Comparison of ENCODE assay signal across 3 cellular contexts in the genomic region with DNA sequence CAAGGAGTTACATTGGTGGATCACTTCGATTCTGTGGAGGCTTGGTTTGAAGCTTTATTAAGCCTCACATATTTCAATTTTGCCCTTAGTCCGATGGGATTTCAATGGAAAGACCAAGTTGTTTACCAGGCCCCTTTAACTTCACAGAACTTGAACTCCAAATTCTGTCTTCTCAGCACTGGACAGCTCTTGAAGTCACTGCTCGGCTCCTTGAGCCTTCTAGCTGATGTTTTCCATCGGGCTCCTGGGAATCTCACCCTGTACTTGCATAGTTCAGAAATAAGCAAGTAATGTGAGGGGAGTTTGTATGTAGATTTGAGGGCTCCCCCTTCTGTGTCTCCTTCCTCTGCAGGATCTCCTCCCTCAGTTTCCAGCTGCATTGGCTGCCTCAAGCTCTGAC.
TF ChIP-seq lines count a peak whose summit lies in the region.

No MANE protein-coding gene starts in this region.

TF ChIP-seq in A549, 52 proteins besides CTCF, POLR2A, EP300 and RAD21:
- no peak for TF ChIP-seq FOSB (CRISPR knock-in tag; IDR thresholded peaks at IDR 0.05)
- TF ChIP-seq, protein P1, sequence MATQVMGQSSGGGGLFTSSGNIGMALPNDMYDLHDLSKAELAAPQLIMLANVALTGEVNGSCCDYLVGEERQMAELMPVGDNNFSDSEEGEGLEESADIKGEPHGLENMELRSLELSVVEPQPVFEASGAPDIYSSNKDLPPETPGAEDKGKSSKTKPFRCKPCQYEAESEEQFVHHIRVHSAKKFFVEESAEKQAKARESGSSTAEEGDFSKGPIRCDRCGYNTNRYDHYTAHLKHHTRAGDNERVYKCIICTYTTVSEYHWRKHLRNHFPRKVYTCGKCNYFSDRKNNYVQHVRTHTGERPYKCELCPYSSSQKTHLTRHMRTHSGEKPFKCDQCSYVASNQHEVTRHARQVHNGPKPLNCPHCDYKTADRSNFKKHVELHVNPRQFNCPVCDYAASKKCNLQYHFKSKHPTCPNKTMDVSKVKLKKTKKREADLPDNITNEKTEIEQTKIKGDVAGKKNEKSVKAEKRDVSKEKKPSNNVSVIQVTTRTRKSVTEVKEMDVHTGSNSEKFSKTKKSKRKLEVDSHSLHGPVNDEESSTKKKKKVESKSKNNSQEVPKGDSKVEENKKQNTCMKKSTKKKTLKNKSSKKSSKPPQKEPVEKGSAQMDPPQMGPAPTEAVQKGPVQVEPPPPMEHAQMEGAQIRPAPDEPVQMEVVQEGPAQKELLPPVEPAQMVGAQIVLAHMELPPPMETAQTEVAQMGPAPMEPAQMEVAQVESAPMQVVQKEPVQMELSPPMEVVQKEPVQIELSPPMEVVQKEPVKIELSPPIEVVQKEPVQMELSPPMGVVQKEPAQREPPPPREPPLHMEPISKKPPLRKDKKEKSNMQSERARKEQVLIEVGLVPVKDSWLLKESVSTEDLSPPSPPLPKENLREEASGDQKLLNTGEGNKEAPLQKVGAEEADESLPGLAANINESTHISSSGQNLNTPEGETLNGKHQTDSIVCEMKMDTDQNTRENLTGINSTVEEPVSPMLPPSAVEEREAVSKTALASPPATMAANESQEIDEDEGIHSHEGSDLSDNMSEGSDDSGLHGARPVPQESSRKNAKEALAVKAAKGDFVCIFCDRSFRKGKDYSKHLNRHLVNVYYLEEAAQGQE (IDR thresholded peaks at IDR 0.05), result peak; percentile 30; the same call in 1 of the 2 replicates

TF ChIP-seq in HEK293, 187 proteins besides CTCF, POLR2A, EP300 and RAD21:
- TF ChIP-seq, protein P2, sequence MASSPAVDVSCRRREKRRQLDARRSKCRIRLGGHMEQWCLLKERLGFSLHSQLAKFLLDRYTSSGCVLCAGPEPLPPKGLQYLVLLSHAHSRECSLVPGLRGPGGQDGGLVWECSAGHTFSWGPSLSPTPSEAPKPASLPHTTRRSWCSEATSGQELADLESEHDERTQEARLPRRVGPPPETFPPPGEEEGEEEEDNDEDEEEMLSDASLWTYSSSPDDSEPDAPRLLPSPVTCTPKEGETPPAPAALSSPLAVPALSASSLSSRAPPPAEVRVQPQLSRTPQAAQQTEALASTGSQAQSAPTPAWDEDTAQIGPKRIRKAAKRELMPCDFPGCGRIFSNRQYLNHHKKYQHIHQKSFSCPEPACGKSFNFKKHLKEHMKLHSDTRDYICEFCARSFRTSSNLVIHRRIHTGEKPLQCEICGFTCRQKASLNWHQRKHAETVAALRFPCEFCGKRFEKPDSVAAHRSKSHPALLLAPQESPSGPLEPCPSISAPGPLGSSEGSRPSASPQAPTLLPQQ (tag by site-specific recombination; IDR thresholded peaks at IDR 0.05), result no peak
- TF ChIP-seq ZNF223 (tag by site-specific recombination; IDR thresholded peaks at IDR 0.05), result no peak
- no peak for TF ChIP-seq ZNF560 (tag by site-specific recombination; IDR thresholded peaks at IDR 0.05; ENCODE audit: borderline replicate concordance)
- TF ChIP-seq, protein P1 (tag by site-specific recombination; IDR thresholded peaks at IDR 0.05), result 0 out of 2 replicates have a peak, but pooled peaks have one; percentile 29
- TF ChIP-seq ZNF629 (tag by site-specific recombination; IDR thresholded peaks at IDR 0.05), result no peak

TF ChIP-seq in GM12878, 131 proteins besides CTCF, POLR2A, EP300 and RAD21:
- TF ChIP-seq, protein P1 (IDR thresholded peaks at IDR 0.05; ENCODE audit: low read depth, low read length), result peak; percentile 16; the same call in 1 of the 2 replicates
- TF ChIP-seq BHLHE40 (IDR thresholded peaks at IDR 0.05; ENCODE audit: borderline replicate concordance in 1 of 2, low read depth in 2 of 2, low read length in 1 of 2), result no peak
